ENCODE assay signal across 17 cellular contexts in genomic region chr1:12128120-12128519, GRCh38.
"Had no signal": no experiment of that assay in that cellular context is flagged by ENCODE, and none has a peak within 500 bp of the region (broad histone marks: within the 10 kb centered on the region; RNA-seq: fewer than 3 reads in every experiment).

No MANE protein-coding gene starts in this region.

- H3K9me3 Mint-ChIP-seq: neural progenitor cell, type B pancreatic cell had no signal

- H3K27ac ChIP-seq: neural progenitor cell, parathyroid adenoma, right atrium auricular region, suprapubic skin had no signal

- H3K4me2 ChIP-seq: neural progenitor cell, SK-N-SH had no signal

- H3K9ac ChIP-seq: neural progenitor cell, parathyroid adenoma, SK-N-SH had no signal

- ATAC-seq: Right ventricle myocardium inferior had no signal

- H3K4me1 ChIP-seq: neural progenitor cell, parathyroid adenoma had no signal

- DNase-seq: activated CD4-positive, CD25-positive, alpha-beta regulatory T cell; activated CD8-positive, alpha-beta memory T cell treated with anti-CD3 and anti-CD28 coated beads for 24 hours; activated gamma-delta T cell treated with Interleukin-2 at 50 U/mL for 16 hours; anterior cingulate cortex; dorsolateral prefrontal cortex; hippocampal formation; kidney glomerular epithelial cell; SK-N-SH; small intestine; T-helper 1 cell had no signal

- H2AFZ ChIP-seq: neural progenitor cell, parathyroid adenoma had no signal

- H3K79me2 ChIP-seq: parathyroid adenoma had no signal

- H3K4me3 Mint-ChIP-seq: neural progenitor cell, type B pancreatic cell had no signal

- H3K27me3 ChIP-seq: neural progenitor cell, right atrium auricular region had no signal

- H3K4me3 ChIP-seq: dorsolateral prefrontal cortex, neural progenitor cell, right atrium auricular region, suprapubic skin had no signal

- H3K36me3 Mint-ChIP-seq: neural progenitor cell, type B pancreatic cell had no signal

- H3K36me3 ChIP-seq: neural progenitor cell, right atrium auricular region, suprapubic skin had no signal

- FAIRE-seq: bronchial epithelial cell, small intestine had no signal

- H3K27ac Mint-ChIP-seq: type B pancreatic cell had no signal

- H3K9me3 ChIP-seq: right atrium auricular region, SK-N-SH, suprapubic skin had no signal
